ENCODE assay signal across 10 cellular contexts in the genomic region with DNA sequence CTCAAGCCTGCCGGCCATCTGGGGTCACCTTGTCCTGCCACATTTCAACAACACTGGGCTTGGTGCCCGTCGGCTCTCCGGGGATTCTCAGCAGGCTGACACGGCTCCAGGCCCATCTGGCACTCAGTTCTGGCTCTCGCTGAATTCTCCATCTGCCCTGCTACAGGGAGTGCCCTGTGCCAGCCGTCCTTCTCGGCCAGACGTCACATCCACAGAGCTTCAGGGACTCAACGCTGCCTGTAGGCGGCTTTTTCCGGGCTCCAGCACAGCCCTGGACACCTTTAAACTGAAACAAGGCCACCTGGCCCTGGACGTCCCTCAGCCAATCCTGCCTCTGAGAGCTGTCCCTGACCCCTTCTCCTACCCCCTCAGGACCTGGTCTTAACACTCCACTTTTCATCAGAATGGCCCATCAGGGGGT. TPM values are rescaled to one million over a fixed set of nuclear protein-coding genes. Genes with fewer than 3 reads are reported as not detected.
DNase-seq lines count a peak whose midpoint lies in the region; ATAC-seq lines count a peak whose summit lies in the region.
"Had no signal": no experiment of that assay in that cellular context is flagged by ENCODE, and none has a peak within 500 bp of the region (broad histone marks: within the 10 kb centered on the region; RNA-seq: fewer than 3 reads in every experiment).

No MANE protein-coding gene starts in this region.

- no peak overlapping the region for H3K4me3 ChIP-seq in Karpas-422 (ENCODE audit: low read length)

- no peaks in the 10 kb centered on the region for H3K9me3 ChIP-seq in Karpas-422 (ENCODE audit: low read length)

- no peak overlapping the region for H3K9ac ChIP-seq in Karpas-422 (ENCODE audit: low read length)

- H3K9me2 ChIP-seq in Karpas-422 (replicated peaks; ENCODE audit: insufficient read depth, low read length), result no peaks in the 10 kb centered on the region

- no peak overlapping the region for H3K4me2 ChIP-seq in Karpas-422 (ENCODE audit: low read depth, low read length, poor library complexity, severe bottlenecking)

- no peak overlapping the region for H3K27ac ChIP-seq in Karpas-422 (ENCODE audit: low read length)

- no peaks in the 10 kb centered on the region for H4K20me1 ChIP-seq in Karpas-422 (ENCODE audit: insufficient read depth, low read depth, low read length)

- peak; percentile 68 for DNase-seq in Ammon's horn (ENCODE audit: low spot score)
- peak; percentile 58 for DNase-seq in NCI-H2107 (lab: John Stamatoyannopoulos, UW)
- DNase-seq in cerebellar nuclear complex (lab: John Stamatoyannopoulos, UW), result peak; percentile 75 to 98
- peak; percentile 42 for DNase-seq in middle frontal gyrus (ENCODE audit: extremely low spot score, low spot score)
- DNase-seq in Karpas-422, result no peak
- no peak for DNase-seq in stimulated activated CD4-positive, alpha-beta T cell treated with anti-CD3 and anti-CD28 coated beads, Interleukin-1b, Interleukin-23, amount 100 ng/mL, for 48 hours
- DNase-seq: activated B cell treated with CpG ODN at 0.5 μM for 24 hours, MV-4-11 had no signal

- no peak overlapping the region for H2AFZ ChIP-seq in Karpas-422 (ENCODE audit: low read length)

- no peaks in the 10 kb centered on the region for H3K4me1 ChIP-seq in Karpas-422 (ENCODE audit: low read length)

- H3K27me3 ChIP-seq in Karpas-422 (ENCODE audit: low read length), result no peaks in the 10 kb centered on the region

- H3K36me3 ChIP-seq in Karpas-422 (ENCODE audit: insufficient read depth, low read length), result no peaks in the 10 kb centered on the region

- no peaks in the 10 kb centered on the region for H3K79me2 ChIP-seq in Karpas-422 (ENCODE audit: low read length)

- no peak for ATAC-seq in GM19397 (IDR thresholded peaks at IDR 0.05; ENCODE audit: unreplicated experiment)
- ATAC-seq in GM19467 (IDR thresholded peaks at IDR 0.05; ENCODE audit: unreplicated experiment), result no peak

RNA-seq across cellular contexts. Expression of a gene that starts 43.0 kb away (rescaled TPM):
- total RNA-seq in Karpas-422 (2014; rRNA removed; shearing (Covaris generic); ENCODE audit: low replicate concordance), result 0.40 TPM in 1 of 2 replicates, not detected in the other

RNA-seq across cellular contexts. Expression of a gene that starts 51.5 kb away (rescaled TPM):
- total RNA-seq in Karpas-422 (2014; rRNA removed; shearing (Covaris generic); ENCODE audit: low replicate concordance), result 26.1 and 34.6 TPM in 2 replicates

Comparison
In these comparisons a context has a peak if more than half of its experiments do, and no peak if none do; other contexts are left out.
1. DNase-seq: peak in Ammon's horn (single experiment), NCI-H2107 (single experiment), cerebellar nuclear complex (2 of 2) and middle frontal gyrus (single experiment); none in Karpas-422 (single experiment) and stimulated activated CD4-positive, alpha-beta T cell treated with anti-CD3 and anti-CD28 coated beads, Interleukin-1b, Interleukin-23, amount 100 ng/mL, for 48 hours (single experiment).